23 cellular contexts compared by ENCODE assay signal in genomic region chr4:12260453-12260852, GRCh38.
"Had no signal": no experiment of that assay in that cellular context is flagged by ENCODE, and none has a peak within 500 bp of the region (broad histone marks: within the 10 kb centered on the region; RNA-seq: fewer than 3 reads in every experiment).

No MANE protein-coding gene starts in this region.

- H3K27ac ChIP-seq: coronary artery, dorsolateral prefrontal cortex, esophagus squamous epithelium, gastrocnemius medialis, hepatocyte, left lung, lower lobe of right lung had no signal

- H3K36me3 Mint-ChIP-seq: immature natural killer cell, mesothelial cell of epicardium, naive B cell had no signal

- H3K9me3 ChIP-seq: esophagus squamous epithelium, gastrocnemius medialis, lower lobe of right lung, mucosa of descending colon had no signal

- H3K27ac Mint-ChIP-seq: immature natural killer cell, mesothelial cell of epicardium, naive B cell had no signal

- H3K4me1 Mint-ChIP-seq: immature natural killer cell, mesothelial cell of epicardium, naive B cell had no signal

- H3K4me3 Mint-ChIP-seq: immature natural killer cell, mesothelial cell of epicardium, naive B cell had no signal

- H3K4me1 ChIP-seq: esophagus squamous epithelium, gastrocnemius medialis, left lung, lower lobe of right lung had no signal

- H3K4me3 ChIP-seq: coronary artery, dorsolateral prefrontal cortex, esophagus squamous epithelium, gastrocnemius medialis, hepatocyte, left lung, lower lobe of right lung, mucosa of descending colon had no signal

- ATAC-seq: gastrocnemius medialis, left lung, lower lobe of right lung, mucosa of descending colon had no signal

- DNase-seq: dermis blood vessel endothelial cell; dorsolateral prefrontal cortex; effector CD4-positive, alpha-beta T cell; effector memory CD4-positive, alpha-beta T cell; esophagus squamous epithelium; foreskin fibroblast; foreskin melanocyte; gastrocnemius medialis; glutamatergic neuron; head of caudate nucleus; hypothalamus; immature natural killer cell; islet precursor cell; kidney; kidney glomerular epithelial cell; left lung; lower lobe of right lung; mesenchymal stem cell; mucosa of descending colon; naive B cell had no signal

- H3K27me3 ChIP-seq: dorsolateral prefrontal cortex, esophagus squamous epithelium, gastrocnemius medialis, hepatocyte, left lung had no signal
